ENCODE assay signal across 22 cellular contexts in genomic region chr11:63835156-63835540, GRCh38. TPM values are rescaled to one million over a fixed set of nuclear protein-coding genes. Genes with fewer than 3 reads are reported as not detected.
DNase-seq lines count a peak whose midpoint lies in the region; ATAC-seq, FAIRE-seq and TF ChIP-seq lines count a peak whose summit lies in the region.
"Had no signal": no experiment of that assay in that cellular context is flagged by ENCODE, and none has a peak within 500 bp of the region (broad histone marks: within the 10 kb centered on the region; RNA-seq: fewer than 3 reads in every experiment).

No MANE protein-coding gene starts in this region.

- H3K4me3 ChIP-seq in HepG2 (replicated peaks in 1 of 3; ENCODE audit: insufficient read depth in 1 of 3, low read depth in 2 of 3, low read length in 3 of 3) (peak overlapping the region in 2 of 3 experiments; percentile 31 to 51; a peak in 2 of 6 replicates), right lobe of liver (no peak overlapping the region), kidney (ENCODE audit: low read length in 2 of 2) (no peak overlapping the region), suprapubic skin (no peak overlapping the region)
- H3K4me3 ChIP-seq: GM23248, MG63, SJSA1 had no signal

- H3K27ac Mint-ChIP-seq in activated B cell treated with CpG ODN at 0.5 μM for 24 hours = peak overlapping the region; percentile 8
- H3K27ac Mint-ChIP-seq: CD4-positive, alpha-beta T cell had no signal

- no TSS peak for BruUV-seq in HepG2 (replicated peaks; lab: Mats Ljungman, UMichigan)

- no peak overlapping the region for H3K4me3 Mint-ChIP-seq in activated B cell treated with CpG ODN at 0.5 μM for 24 hours
- H3K4me3 Mint-ChIP-seq: CD4-positive, alpha-beta T cell had no signal

- 36% methylated on average over 6 of the region's 6 CpGs for WGBS in HepG2 (ENCODE audit: low lambda C conversion rate)
- WGBS in right lobe of liver (ENCODE audit: insufficient coverage, low coverage, low lambda C conversion rate, missing lambda C conversion rate) = 82% methylated on average over 6 of the region's 6 CpGs
- WGBS in suprapubic skin = 70% methylated on average over 6 of the region's 6 CpGs

- H3K4me1 ChIP-seq in HepG2 (ENCODE audit: insufficient read depth, low read length) (peaks cover 31% of the 10 kb centered on the region), right lobe of liver (peaks cover 0 to 10% (median 5%) of the 10 kb centered on the region in 4 donors), kidney (ENCODE audit: control insufficient read depth in 1 of 2, insufficient read depth in 1 of 2, low read depth in 1 of 2, low read length in 2 of 2) (peaks cover 10 to 11% of the 10 kb centered on the region in 2 donors), suprapubic skin (peaks cover 19% of the 10 kb centered on the region)

- no peaks in the 10 kb centered on the region for H3K9me3 Mint-ChIP-seq in activated B cell treated with CpG ODN at 0.5 μM for 24 hours
- H3K9me3 Mint-ChIP-seq: CD4-positive, alpha-beta T cell had no signal

- no peaks in the 10 kb centered on the region for H3K9me3 ChIP-seq in HepG2 (ENCODE audit: low read length)
- H3K9me3 ChIP-seq in right lobe of liver = no peaks in the 10 kb centered on the region
- no peaks in the 10 kb centered on the region for H3K9me3 ChIP-seq in kidney (ENCODE audit: control insufficient read depth in 1 of 2, low read length in 2 of 2)
- no peaks in the 10 kb centered on the region for H3K9me3 ChIP-seq in suprapubic skin
- H3K9me3 ChIP-seq: BE2C, MG63, SJSA1 had no signal

- no peak for TF ChIP-seq POLR2A in HepG2 (IDR thresholded peaks at IDR 0.05; ENCODE audit: insufficient read depth in 1 of 2, low read depth in 2 of 2, low read length in 2 of 2)
- TF ChIP-seq POLR2A in right lobe of liver (IDR thresholded peaks at IDR 0.05) = no peak
- TF ChIP-seq POLR2A in suprapubic skin (IDR thresholded peaks at IDR 0.05) = no peak

- ATAC-seq in HepG2 = no peak
- no peak for ATAC-seq in right lobe of liver
- ATAC-seq in activated B cell treated with CpG ODN at 0.5 μM for 24 hours (ENCODE audit: low read depth) = no peak
- ATAC-seq in HG03460 (IDR thresholded peaks at IDR 0.05; ENCODE audit: unreplicated experiment) = no peak
- no peak for ATAC-seq in GM21528 (IDR thresholded peaks at IDR 0.05; ENCODE audit: low FRiP score, unreplicated experiment)

- no peak overlapping the region for H3K27ac ChIP-seq in HepG2 (ENCODE audit: extremely low read length, insufficient read depth, low read length)
- no peak overlapping the region for H3K27ac ChIP-seq in right lobe of liver
- H3K27ac ChIP-seq in kidney (ENCODE audit: low read depth in 2 of 2, low read length in 2 of 2) = no peak overlapping the region
- H3K27ac ChIP-seq in suprapubic skin = no peak overlapping the region
- H3K27ac ChIP-seq: GM23248, SJSA1 had no signal

- H3K9ac ChIP-seq in HepG2 (ENCODE audit: insufficient read depth, low read depth, low read length) (peak overlapping the region; percentile 41), kidney (ENCODE audit: low read length in 2 of 2) (no peak overlapping the region)
- H3K9ac ChIP-seq: GM23248 had no signal

- in situ Hi-C loops in HepG2 (cut with HindIII; ENCODE audit: extremely low pct_ligation_motif_present, low pct_unique_long_range_greater_than_20kb) = loop anchor here (5.0 to 10.0 kb wide), 3 partner anchors 52 to 310 kb away; no protein-coding TSS in a partner anchor

- TF ChIP-seq CTCF in HepG2 (CRISPR knock-in tag; IDR thresholded peaks at IDR 0.05) (no peak), right lobe of liver (IDR thresholded peaks at IDR 0.05) (no peak), activated B cell treated with CpG ODN at 0.5 μM for 24 hours (IDR thresholded peaks at IDR 0.05) (no peak), kidney (IDR thresholded peaks at IDR 0.05; ENCODE audit: borderline replicate concordance, extremely low read depth, insufficient read depth) (no peak), suprapubic skin (IDR thresholded peaks at IDR 0.05) (no peak)

- FAIRE-seq in HepG2 (lab: Jason Lieb, UNC) (no peak), kidney (lab: Jason Lieb, UNC) (no peak)
- FAIRE-seq: A204.1, RCC 7860 had no signal

- no peaks in the 10 kb centered on the region for H3K27me3 Mint-ChIP-seq in activated B cell treated with CpG ODN at 0.5 μM for 24 hours
- H3K27me3 Mint-ChIP-seq: CD4-positive, alpha-beta T cell had no signal

- peaks cover 28% of the 10 kb centered on the region for H3K4me1 Mint-ChIP-seq in activated B cell treated with CpG ODN at 0.5 μM for 24 hours

- H3K36me3 ChIP-seq in HepG2 (replicated peaks in 1 of 2; ENCODE audit: control insufficient read depth in 1 of 2, insufficient read depth in 2 of 2, low read length in 2 of 2) (no peaks in the 10 kb centered on the region), right lobe of liver (no peaks in the 10 kb centered on the region), kidney (ENCODE audit: control insufficient read depth in 1 of 2, insufficient read depth in 2 of 2, low read length in 2 of 2) (no peaks in the 10 kb centered on the region), suprapubic skin (no peaks in the 10 kb centered on the region)
- H3K36me3 ChIP-seq: BE2C, MG63 had no signal

- TF ChIP-seq RAD21 in HepG2 (CRISPR knock-in tag; IDR thresholded peaks at IDR 0.05) = no peak

- CTCF ChIA-PET in HepG2 (lab: Yijun Ruan, JAX; ENCODE audit: low intra/inter-chr PET ratio, low total read pairs) (interaction anchor here (0.9 kb wide), 1 partner anchor 111 kb away, joined by 3 read pairs; no protein-coding TSS in a partner anchor), activated B cell treated with CpG ODN at 0.5 μM for 24 hours (lab: Charles Lee) (interaction anchor here (1.2 to 5.6 kb wide), 4 partner anchors 86 to 322 kb away, joined by 3 to 130 read pairs (median 48); no protein-coding TSS in a partner anchor)

- H3K36me3 Mint-ChIP-seq in activated B cell treated with CpG ODN at 0.5 μM for 24 hours (ENCODE audit: low read depth) = peaks cover 8% of the 10 kb centered on the region

- H3K27me3 ChIP-seq in HepG2 (ENCODE audit: control insufficient read depth in 1 of 2, insufficient read depth in 2 of 2, low read length in 2 of 2) = no peaks in the 10 kb centered on the region; a peak in 1 of 5 replicates
- no peaks in the 10 kb centered on the region for H3K27me3 ChIP-seq in right lobe of liver
- H3K27me3 ChIP-seq in suprapubic skin = no peaks in the 10 kb centered on the region
- H3K27me3 ChIP-seq: BE2C, MG63, SJSA1 had no signal

- POLR2A ChIA-PET in HepG2 (lab: Yijun Ruan, JAX) = interaction anchor here (0.6 to 1.6 kb wide), 4 partner anchors 37 to 110 kb away, joined by 3 to 6 read pairs (median 4); no protein-coding TSS in a partner anchor
- POLR2A ChIA-PET in activated B cell treated with CpG ODN at 0.5 μM for 24 hours (lab: Charles Lee) = no interaction called here

- peak overlapping the region; percentile 79 for H3K4me2 ChIP-seq in HepG2 (ENCODE audit: low read depth, low read length)

- H2AFZ ChIP-seq in HepG2 (ENCODE audit: low read length) = peak overlapping the region; percentile 92
- H2AFZ ChIP-seq: GM23248 had no signal

- DNase-seq in HepG2 (ENCODE audit: low spot score) (no peak), right lobe of liver (no peak), activated B cell treated with CpG ODN at 0.5 μM for 24 hours (no peak), kidney (peak; percentile 29), suprapubic skin (ENCODE audit: low spot score in 2 of 2) (no peak)
- DNase-seq: BE2C; CD4-positive, alpha-beta T cell; COR-L47; DMS79; GM23248; HCEC 1CT; MG63; NCI-H1417; NCI-H187; NCI-H446; NCI-H526; OCI-M1 had no signal

- H3K79me2 ChIP-seq in HepG2 (ENCODE audit: insufficient read depth, low read length) = peaks cover 9% of the 10 kb centered on the region

- intact Hi-C loops in HepG2 (cut with micrococcal nuclease; ENCODE audit: unreplicated experiment) (loop anchor here (10.0 kb wide), 1 partner anchor 320 kb away; no protein-coding TSS in a partner anchor), right lobe of liver (cut with DNase I) (loop anchor here (5.0 to 10.0 kb wide), 3 partner anchors 72 to 112 kb away; no protein-coding TSS in a partner anchor), activated B cell treated with CpG ODN at 0.5 μM for 24 hours (cut with micrococcal nuclease) (loop anchor here (5.0 kb wide), 1 partner anchor 37 kb away; no protein-coding TSS in a partner anchor), kidney (cut with DNase I) (loop anchor here (5.0 kb wide), 1 partner anchor 112 kb away; no protein-coding TSS in a partner anchor)

- TF ChIP-seq EP300 in HepG2 (IDR thresholded peaks at IDR 0.05; ENCODE audit: low read depth in 2 of 2, low read length in 2 of 2) = no peak
- TF ChIP-seq EP300 in HepG2 (CRISPR knock-in tag; IDR thresholded peaks at IDR 0.05; ENCODE audit: borderline replicate concordance) = no peak
- TF ChIP-seq EP300 in suprapubic skin (IDR thresholded peaks at IDR 0.05) = no peak

- H4K20me1 ChIP-seq in HepG2 (ENCODE audit: insufficient read depth, low read length) = peaks cover 8% of the 10 kb centered on the region; the same call in 1 of the 2 replicates

RNA-seq across cellular contexts. Expression of gene MARK2, which starts 3.8 kb away (rescaled TPM):
- 13.9 and 17.4 TPM in 2 replicates for total RNA-seq in HepG2 (2016; rRNA removed; fragmentation: Illumina TruSeq; extraction: Trizol)
- total RNA-seq in HepG2 (2016; cell fraction: cytosol; rRNA removed; fragmentation: Illumina TruSeq; extraction: Trizol; ENCODE audit: low read depth) = 2.8 and 3.2 TPM in 2 replicates
- 13.6 and 14.5 TPM in 2 replicates for total RNA-seq in HepG2 (2016; cell fraction: insoluble cytoplasmic fraction; rRNA removed; fragmentation: Illumina TruSeq; extraction: Trizol)
- 10.2 and 10.4 TPM in 2 replicates for total RNA-seq in HepG2 (2016; cell fraction: membrane; rRNA removed; fragmentation: Illumina TruSeq; extraction: Trizol)
- 13.5 and 15.1 TPM in 2 replicates for total RNA-seq in HepG2 (2016; cell fraction: nucleus; rRNA removed; fragmentation: Illumina TruSeq; extraction: Trizol)
- polyA plus RNA-seq in HepG2 (2011; rRNA removed) = 13.5 and 14.6 TPM in 2 replicates
- polyA plus RNA-seq in HepG2 (2011; cell fraction: cytosol; rRNA removed) = 9.1 and 10.3 TPM in 2 replicates
- polyA plus RNA-seq in HepG2 (2011; cell fraction: nucleus; rRNA removed) = 16.5 and 18.4 TPM in 2 replicates
- 11.6 and 13.0 TPM in 2 replicates for polyA plus RNA-seq in HepG2 (2012)
- 1.5 and 1.6 TPM in 2 replicates for polyA plus RNA-seq in HepG2 (2016; cell fraction: cytosol; fragmentation: Illumina TruSeq; extraction: Trizol; ENCODE audit: low read depth)
- polyA plus RNA-seq in HepG2 (2016; cell fraction: insoluble cytoplasmic fraction; fragmentation: Illumina TruSeq; extraction: Trizol; ENCODE audit: low read depth) = 13.0 and 19.7 TPM in 2 replicates
- 6.2 and 6.3 TPM in 2 replicates for polyA plus RNA-seq in HepG2 (2016; cell fraction: membrane; fragmentation: Illumina TruSeq; extraction: Trizol; ENCODE audit: low read depth)
- polyA plus RNA-seq in HepG2 (2016; cell fraction: nucleus; fragmentation: Illumina TruSeq; extraction: Trizol; ENCODE audit: insufficient read depth, low read depth) = 21.4 and 25.0 TPM in 2 replicates
- 21.4 and 36.1 TPM in 2 replicates for polyA minus RNA-seq in HepG2 (2011; rRNA and poly(A)+ RNA removed; ENCODE audit: low replicate concordance)
- polyA minus RNA-seq in HepG2 (2011; cell fraction: cytosol; rRNA and poly(A)+ RNA removed) = 15.8 and 17.9 TPM in 2 replicates
- polyA minus RNA-seq in HepG2 (2011; cell fraction: nucleus; rRNA and poly(A)+ RNA removed) = 10.9 and 17.4 TPM in 2 replicates
- total RNA-seq in right lobe of liver = 10 to 100 TPM; 10.6 to 14.8 (median 12.2) TPM
- total RNA-seq in activated B cell treated with CpG ODN at 0.5 μM for 24 hours = 39.2 and 41.5 TPM in 2 replicates
- total RNA-seq in kidney = 42.6 TPM
- polyA plus RNA-seq in kidney (ENCODE audit: insufficient read depth, low read depth, low replicate concordance) = 11.7 TPM
- 10 to 100 TPM; 66.3 to 78.7 (median 71.8) TPM for total RNA-seq in suprapubic skin

RNA-seq across cellular contexts. Expression of gene SPINDOC, which starts 21.9 kb away (rescaled TPM):
- total RNA-seq in HepG2 (2016; rRNA removed; fragmentation: Illumina TruSeq; extraction: Trizol) (23.6 and 29.9 TPM in 2 replicates), right lobe of liver (1 to 10 TPM; 2.2 to 5.0 (median 2.7) TPM), activated B cell treated with CpG ODN at 0.5 μM for 24 hours (18.7 and 20.8 TPM in 2 replicates), kidney (10.9 TPM), suprapubic skin (1 to 10 TPM; 3.9 to 9.4 (median 6.3) TPM)
- 44.1 and 45.2 TPM in 2 replicates for total RNA-seq in HepG2 (2016; cell fraction: cytosol; rRNA removed; fragmentation: Illumina TruSeq; extraction: Trizol; ENCODE audit: low read depth)
- 19.6 and 30.8 TPM in 2 replicates for total RNA-seq in HepG2 (2016; cell fraction: insoluble cytoplasmic fraction; rRNA removed; fragmentation: Illumina TruSeq; extraction: Trizol)
- 65.9 and 67.9 TPM in 2 replicates for total RNA-seq in HepG2 (2016; cell fraction: membrane; rRNA removed; fragmentation: Illumina TruSeq; extraction: Trizol)
- total RNA-seq in HepG2 (2016; cell fraction: nucleus; rRNA removed; fragmentation: Illumina TruSeq; extraction: Trizol) = 18.3 and 21.0 TPM in 2 replicates
- polyA plus RNA-seq in HepG2 (2011; rRNA removed) (21.4 and 24.8 TPM in 2 replicates), kidney (ENCODE audit: insufficient read depth, low read depth, low replicate concordance) (14.2 TPM)
- 20.8 and 31.5 TPM in 2 replicates for polyA plus RNA-seq in HepG2 (2011; cell fraction: cytosol; rRNA removed)
- 29.5 and 33.6 TPM in 2 replicates for polyA plus RNA-seq in HepG2 (2011; cell fraction: nucleus; rRNA removed)
- 17.1 and 21.7 TPM in 2 replicates for polyA plus RNA-seq in HepG2 (2012)
- polyA plus RNA-seq in HepG2 (2016; cell fraction: cytosol; fragmentation: Illumina TruSeq; extraction: Trizol; ENCODE audit: low read depth) = 69.3 and 70.4 TPM in 2 replicates
- 36.8 and 41.3 TPM in 2 replicates for polyA plus RNA-seq in HepG2 (2016; cell fraction: insoluble cytoplasmic fraction; fragmentation: Illumina TruSeq; extraction: Trizol; ENCODE audit: low read depth)
- polyA plus RNA-seq in HepG2 (2016; cell fraction: membrane; fragmentation: Illumina TruSeq; extraction: Trizol; ENCODE audit: low read depth) = 88.9 and 91.0 TPM in 2 replicates
- polyA plus RNA-seq in HepG2 (2016; cell fraction: nucleus; fragmentation: Illumina TruSeq; extraction: Trizol; ENCODE audit: insufficient read depth, low read depth) = 55.9 and 57.5 TPM in 2 replicates
- polyA minus RNA-seq in HepG2 (2011; rRNA and poly(A)+ RNA removed; ENCODE audit: low replicate concordance) = 17.5 and 25.8 TPM in 2 replicates
- polyA minus RNA-seq in HepG2 (2011; cell fraction: cytosol; rRNA and poly(A)+ RNA removed) = 9.3 and 10.1 TPM in 2 replicates
- 13.3 and 14.8 TPM in 2 replicates for polyA minus RNA-seq in HepG2 (2011; cell fraction: nucleus; rRNA and poly(A)+ RNA removed)

Comparison
In these comparisons a context has a peak if more than half of its experiments do, and no peak if none do; other contexts are left out.
1. H3K4me3 ChIP-seq: peak in HepG2 (2 of 3); none in right lobe of liver (0 of 3), kidney (0 of 2) and suprapubic skin (single experiment).